In genomic region chr7:40700653-40701475, GRCh38 we compare ENCODE assay signal across 11 cellular contexts.
DNase-seq lines count a peak whose midpoint lies in the region; ATAC-seq and TF ChIP-seq lines count a peak whose summit lies in the region.
"Had no signal": no experiment of that assay in that cellular context is flagged by ENCODE, and none has a peak within 500 bp of the region (broad histone marks: within the 10 kb centered on the region; RNA-seq: fewer than 3 reads in every experiment).

No MANE protein-coding gene starts in this region.

- POLR2A ChIA-PET in SK-N-SH (lab: Yijun Ruan, JAX), result no interaction called here

- H3K4me3 ChIP-seq in SK-N-SH (ENCODE audit: low read depth in 2 of 2, low read length in 1 of 2) (no peak overlapping the region), coronary artery (no peak overlapping the region), spleen (no peak overlapping the region)
- H3K4me3 ChIP-seq: dorsolateral prefrontal cortex, Peyer's patch had no signal

- H3K9me3 ChIP-seq in SK-N-SH (no peaks in the 10 kb centered on the region), spleen (no peaks in the 10 kb centered on the region)
- H3K9me3 ChIP-seq: Peyer's patch had no signal

- no peak for TF ChIP-seq POLR2A in spleen (IDR thresholded peaks at IDR 0.05)

- peak overlapping the region; percentile 5; the same call in 1 of the 2 replicates for H3K9ac ChIP-seq in SK-N-SH

- intact Hi-C loops in spleen (cut with DNase I; ENCODE audit: low total_unique reads), result no loop called here

- no peaks in the 10 kb centered on the region for H3K27me3 ChIP-seq in SK-N-SH (ENCODE audit: insufficient read depth)
- no peaks in the 10 kb centered on the region for H3K27me3 ChIP-seq in spleen (replicated peaks in 1 of 7)
- H3K27me3 ChIP-seq: dorsolateral prefrontal cortex, Peyer's patch had no signal

- ATAC-seq in HG02973 (IDR thresholded peaks at IDR 0.05; ENCODE audit: unreplicated experiment), result no peak

- H4K20me1 ChIP-seq in SK-N-SH (ENCODE audit: insufficient read depth), result no peaks in the 10 kb centered on the region

- H3K4me2 ChIP-seq in SK-N-SH, result no peak overlapping the region

- peaks cover 66% of the 10 kb centered on the region for H3K79me2 ChIP-seq in SK-N-SH (ENCODE audit: insufficient read depth)

- no peaks in the 10 kb centered on the region for H3K9me2 ChIP-seq in SK-N-SH

- TF ChIP-seq EP300 in SK-N-SH (IDR thresholded peaks at IDR 0.05; ENCODE audit: borderline replicate concordance in 1 of 2, low read depth in 1 of 2, low read length in 1 of 2), result no peak

- peak overlapping the region; percentile 29 to 56 for H3K27ac ChIP-seq in SK-N-SH (ENCODE audit: low read depth in 2 of 2, low read length in 1 of 2)
- peak overlapping the region; percentile 51 to 57 for H3K27ac ChIP-seq in coronary artery
- H3K27ac ChIP-seq in spleen, result peak overlapping the region in 5 of 8 donors; percentile 4 to 30 (median 27)
- H3K27ac ChIP-seq: dorsolateral prefrontal cortex, Peyer's patch had no signal

- DNase-seq in activated CD4-positive, alpha-beta T cell treated with anti-CD3 and anti-CD28 coated beads for 48 hours, result peak; percentile 18
- DNase-seq in activated CD4-positive, alpha-beta T cell treated with anti-CD3 and anti-CD28 coated beads for 1 hour, result no peak
- no peak for DNase-seq in SK-N-SH
- DNase-seq in coronary artery (ENCODE audit: low spot score), result no peak
- no peak for DNase-seq in spleen
- no peak for DNase-seq in GF-D8 (lab: John Stamatoyannopoulos, UW)
- no peak for DNase-seq in NCI-H1417 (lab: John Stamatoyannopoulos, UW)
- DNase-seq: ACHN, Peyer's patch had no signal

- CTCF ChIA-PET in SK-N-SH (lab: Yijun Ruan, JAX), result interaction anchor here (1.1 to 1.2 kb wide), 3 partner anchors 26 to 950 kb away, joined by 3 to 4 read pairs (median 3); no protein-coding TSS in a partner anchor

- no peak overlapping the region for H2AFZ ChIP-seq in SK-N-SH (ENCODE audit: low read depth)

- TF ChIP-seq RAD21 in SK-N-SH (IDR thresholded peaks at IDR 0.05; ENCODE audit: low read length), result no peak

- WGBS in SK-N-SH (ENCODE audit: low lambda C conversion rate), result 84% methylated on average over 9 of the region's 9 CpGs
- WGBS in spleen, 5 donors, result 51 to 58% (median 53%) methylated on average over 5 to 9 of the region's 9 CpGs

- peaks cover 14 to 33% of the 10 kb centered on the region in 2 experiments for H3K4me1 ChIP-seq in SK-N-SH (ENCODE audit: control insufficient read depth in 1 of 2, insufficient read depth in 2 of 2, low read depth in 1 of 2, low read length in 1 of 2)
- peaks cover 0 to 11% (median 0%) of the 10 kb centered on the region in 6 donors for H3K4me1 ChIP-seq in spleen
- H3K4me1 ChIP-seq: Peyer's patch had no signal

- peaks cover 2 to 5% of the 10 kb centered on the region in 2 experiments for H3K36me3 ChIP-seq in SK-N-SH (replicated peaks in 1 of 2; ENCODE audit: control insufficient read depth in 1 of 2, insufficient read depth in 2 of 2, low read length in 1 of 2)
- no peaks in the 10 kb centered on the region for H3K36me3 ChIP-seq in spleen
- H3K36me3 ChIP-seq: Peyer's patch had no signal

- peaks cover 13% of the 10 kb centered on the region for H3F3A ChIP-seq in SK-N-SH (replicated peaks; ENCODE audit: insufficient read depth)

- TF ChIP-seq CTCF in SK-N-SH (IDR thresholded peaks at IDR 0.05) (peak; percentile 35), coronary artery (IDR thresholded peaks at IDR 0.05) (no peak), spleen (IDR thresholded peaks at IDR 0.05 in 8 of 11, conservative IDR thresholded peaks at IDR 0.05 in 3 of 11) (no peak)

TF ChIP-seq in SK-N-SH, 30 proteins besides CTCF, POLR2A, EP300 and RAD21:
- TF ChIP-seq ELF1 (IDR thresholded peaks at IDR 0.05) (no peak), FOXJ3 (CRISPR knock-in tag; IDR thresholded peaks at IDR 0.05) (no peak), CHD2 (IDR thresholded peaks at IDR 0.05; ENCODE audit: low read length, partially characterized antibody) (no peak), FOSL2 (IDR thresholded peaks at IDR 0.05; ENCODE audit: borderline replicate concordance, low read depth) (peak; percentile 2; the same call in 1 of the 2 replicates), SMC3 (IDR thresholded peaks at IDR 0.05; ENCODE audit: low read depth, low read length) (no peak), USF2 (IDR thresholded peaks at IDR 0.05; ENCODE audit: borderline replicate concordance, low read depth, low read length) (no peak), JUND (IDR thresholded peaks at IDR 0.05) (no peak), FOXM1 (IDR thresholded peaks at IDR 0.05; ENCODE audit: low read depth) (no peak), TCF12 (IDR thresholded peaks at IDR 0.05) (0 out of 2 replicates have a peak, but pooled peaks have one; percentile 14), TAF1 (IDR thresholded peaks at IDR 0.05; ENCODE audit: borderline replicate concordance, low read depth, low read length) (no peak), SIN3A (IDR thresholded peaks at IDR 0.05; ENCODE audit: borderline replicate concordance, low read depth, low read length) (no peak), RXRA (IDR thresholded peaks at IDR 0.05; ENCODE audit: borderline replicate concordance, low read depth) (no peak), YY1 (IDR thresholded peaks at IDR 0.05; ENCODE audit: low read depth) (no peak)
- TF ChIP-seq, protein P1, sequence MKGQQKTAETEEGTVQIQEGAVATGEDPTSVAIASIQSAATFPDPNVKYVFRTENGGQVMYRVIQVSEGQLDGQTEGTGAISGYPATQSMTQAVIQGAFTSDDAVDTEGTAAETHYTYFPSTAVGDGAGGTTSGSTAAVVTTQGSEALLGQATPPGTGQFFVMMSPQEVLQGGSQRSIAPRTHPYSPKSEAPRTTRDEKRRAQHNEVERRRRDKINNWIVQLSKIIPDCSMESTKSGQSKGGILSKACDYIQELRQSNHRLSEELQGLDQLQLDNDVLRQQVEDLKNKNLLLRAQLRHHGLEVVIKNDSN (IDR thresholded peaks at IDR 0.05; ENCODE audit: borderline replicate concordance, low read depth), result no peak
- TF ChIP-seq, protein P2, sequence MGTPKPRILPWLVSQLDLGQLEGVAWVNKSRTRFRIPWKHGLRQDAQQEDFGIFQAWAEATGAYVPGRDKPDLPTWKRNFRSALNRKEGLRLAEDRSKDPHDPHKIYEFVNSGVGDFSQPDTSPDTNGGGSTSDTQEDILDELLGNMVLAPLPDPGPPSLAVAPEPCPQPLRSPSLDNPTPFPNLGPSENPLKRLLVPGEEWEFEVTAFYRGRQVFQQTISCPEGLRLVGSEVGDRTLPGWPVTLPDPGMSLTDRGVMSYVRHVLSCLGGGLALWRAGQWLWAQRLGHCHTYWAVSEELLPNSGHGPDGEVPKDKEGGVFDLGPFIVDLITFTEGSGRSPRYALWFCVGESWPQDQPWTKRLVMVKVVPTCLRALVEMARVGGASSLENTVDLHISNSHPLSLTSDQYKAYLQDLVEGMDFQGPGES (IDR thresholded peaks at IDR 0.05; ENCODE audit: low read depth, low read length), result no peak
- TF ChIP-seq, protein P3, sequence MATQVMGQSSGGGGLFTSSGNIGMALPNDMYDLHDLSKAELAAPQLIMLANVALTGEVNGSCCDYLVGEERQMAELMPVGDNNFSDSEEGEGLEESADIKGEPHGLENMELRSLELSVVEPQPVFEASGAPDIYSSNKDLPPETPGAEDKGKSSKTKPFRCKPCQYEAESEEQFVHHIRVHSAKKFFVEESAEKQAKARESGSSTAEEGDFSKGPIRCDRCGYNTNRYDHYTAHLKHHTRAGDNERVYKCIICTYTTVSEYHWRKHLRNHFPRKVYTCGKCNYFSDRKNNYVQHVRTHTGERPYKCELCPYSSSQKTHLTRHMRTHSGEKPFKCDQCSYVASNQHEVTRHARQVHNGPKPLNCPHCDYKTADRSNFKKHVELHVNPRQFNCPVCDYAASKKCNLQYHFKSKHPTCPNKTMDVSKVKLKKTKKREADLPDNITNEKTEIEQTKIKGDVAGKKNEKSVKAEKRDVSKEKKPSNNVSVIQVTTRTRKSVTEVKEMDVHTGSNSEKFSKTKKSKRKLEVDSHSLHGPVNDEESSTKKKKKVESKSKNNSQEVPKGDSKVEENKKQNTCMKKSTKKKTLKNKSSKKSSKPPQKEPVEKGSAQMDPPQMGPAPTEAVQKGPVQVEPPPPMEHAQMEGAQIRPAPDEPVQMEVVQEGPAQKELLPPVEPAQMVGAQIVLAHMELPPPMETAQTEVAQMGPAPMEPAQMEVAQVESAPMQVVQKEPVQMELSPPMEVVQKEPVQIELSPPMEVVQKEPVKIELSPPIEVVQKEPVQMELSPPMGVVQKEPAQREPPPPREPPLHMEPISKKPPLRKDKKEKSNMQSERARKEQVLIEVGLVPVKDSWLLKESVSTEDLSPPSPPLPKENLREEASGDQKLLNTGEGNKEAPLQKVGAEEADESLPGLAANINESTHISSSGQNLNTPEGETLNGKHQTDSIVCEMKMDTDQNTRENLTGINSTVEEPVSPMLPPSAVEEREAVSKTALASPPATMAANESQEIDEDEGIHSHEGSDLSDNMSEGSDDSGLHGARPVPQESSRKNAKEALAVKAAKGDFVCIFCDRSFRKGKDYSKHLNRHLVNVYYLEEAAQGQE (IDR thresholded peaks at IDR 0.05; ENCODE audit: low read depth, low read length), result no peak
